Comparison of ENCODE assay signal across 1 cellular context in genomic region chr3:178525180-178525704, GRCh38.
TF ChIP-seq lines count a peak whose summit lies in the region.

No MANE protein-coding gene starts in this region.

TF ChIP-seq in GM23338, 12 proteins besides CTCF, POLR2A, EP300 and RAD21 (continued from another document):
- TF ChIP-seq REST (IDR thresholded peaks at IDR 0.05; ENCODE audit: unreplicated experiment), result no peak
- no peak for TF ChIP-seq EZH2phosphoT487 (IDR thresholded peaks at IDR 0.05; ENCODE audit: unreplicated experiment)
- no peak for TF ChIP-seq STAT1 (IDR thresholded peaks at IDR 0.05; ENCODE audit: unreplicated experiment)
- TF ChIP-seq, protein P1, sequence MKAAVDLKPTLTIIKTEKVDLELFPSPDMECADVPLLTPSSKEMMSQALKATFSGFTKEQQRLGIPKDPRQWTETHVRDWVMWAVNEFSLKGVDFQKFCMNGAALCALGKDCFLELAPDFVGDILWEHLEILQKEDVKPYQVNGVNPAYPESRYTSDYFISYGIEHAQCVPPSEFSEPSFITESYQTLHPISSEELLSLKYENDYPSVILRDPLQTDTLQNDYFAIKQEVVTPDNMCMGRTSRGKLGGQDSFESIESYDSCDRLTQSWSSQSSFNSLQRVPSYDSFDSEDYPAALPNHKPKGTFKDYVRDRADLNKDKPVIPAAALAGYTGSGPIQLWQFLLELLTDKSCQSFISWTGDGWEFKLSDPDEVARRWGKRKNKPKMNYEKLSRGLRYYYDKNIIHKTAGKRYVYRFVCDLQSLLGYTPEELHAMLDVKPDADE (IDR thresholded peaks at IDR 0.05), result no peak
